In the genomic region with DNA sequence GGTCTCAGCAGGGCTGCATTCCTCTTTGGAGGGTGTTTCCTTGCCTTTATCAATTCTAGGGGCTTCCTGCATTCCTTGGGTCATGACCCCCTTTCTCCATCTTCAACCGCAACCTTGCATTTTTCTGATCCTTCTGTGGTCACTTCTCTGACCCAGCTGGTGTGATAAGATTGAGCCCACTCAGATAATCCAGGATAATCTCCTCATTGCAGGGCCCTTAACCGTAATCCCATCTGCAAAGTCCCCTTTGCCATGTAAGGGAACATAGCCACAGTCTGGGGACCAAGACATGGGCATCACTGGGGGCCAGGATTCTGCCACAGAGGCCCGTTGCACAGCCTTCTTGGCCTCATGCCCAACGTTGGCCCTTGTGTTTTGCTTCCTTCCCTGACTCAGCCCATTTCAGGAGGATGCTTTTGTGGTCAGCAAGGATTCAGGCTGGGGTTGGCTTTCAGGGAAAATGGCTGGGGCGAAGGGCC, we compare ENCODE assay signal across 17 cellular contexts. TPM values are rescaled to one million over a fixed set of nuclear protein-coding genes. Genes with fewer than 3 reads are reported as not detected.
DNase-seq lines count a peak whose midpoint lies in the region; ATAC-seq and TF ChIP-seq lines count a peak whose summit lies in the region.
"Had no signal": no experiment of that assay in that cellular context is flagged by ENCODE, and none has a peak within 500 bp of the region (broad histone marks: within the 10 kb centered on the region; RNA-seq: fewer than 3 reads in every experiment).

No MANE protein-coding gene starts in this region.

- CTCF ChIA-PET in naive thymus-derived CD4-positive, alpha-beta T cell (lab: Charles Lee): interaction anchor here (1.0 to 9.3 kb wide), 30 partner anchors 9 to 245 kb away, joined by 3 to 329 read pairs (median 7); partner anchors contain the start of genes IL10 and IL20

- DNase-seq in Daoy (ENCODE audit: low read depth) (peak; percentile 70), NCI-H82 (lab: John Stamatoyannopoulos, UW) (peak; percentile 73), choroid plexus epithelial cell (ENCODE audit: low read depth) (peak; percentile 56), left colon (no peak), NCI-H1694 treated with DMSO at 0.1 percent for 48 hours (lab: John Stamatoyannopoulos, UW) (no peak), NOMO-1 (lab: John Stamatoyannopoulos, UW; ENCODE audit: unreplicated experiment in 2 of 2) (no peak)
- no peak for DNase-seq in naive thymus-derived CD4-positive, alpha-beta T cell
- no peak for DNase-seq in stimulated activated CD4-positive, alpha-beta T cell treated with anti-CD3 and anti-CD28 coated beads, Interleukin-4, amount 100 ng/mL, for 4 hours
- DNase-seq: activated effector memory CD4-positive, alpha-beta T cell treated with Interleukin-2 at 50 U/mL for 16 hours; Calu3; lower lobe of right lung; NCI-H1417; NCI-H510A; T-helper 2 cell had no signal

- H3K36me3 Mint-ChIP-seq in naive thymus-derived CD4-positive, alpha-beta T cell: peaks cover 3 to 27% (median 9%) of the 10 kb centered on the region in 5 donors

- H3K4me3 Mint-ChIP-seq in naive thymus-derived CD4-positive, alpha-beta T cell: peak overlapping the region in 1 of 10 donors; percentile 7
- H3K4me3 Mint-ChIP-seq: brain had no signal

- H3K4me3 ChIP-seq in choroid plexus epithelial cell (ENCODE audit: low read depth, low read length): no peak overlapping the region
- H3K4me3 ChIP-seq in naive thymus-derived CD4-positive, alpha-beta T cell (ENCODE audit: low read length): no peak overlapping the region
- H3K4me3 ChIP-seq: lower lobe of right lung had no signal

- intact Hi-C loops in naive thymus-derived CD4-positive, alpha-beta T cell (cut with micrococcal nuclease): loop anchor here (2.0 to 5.0 kb wide), 2 partner anchors 31 to 342 kb away; no protein-coding TSS in a partner anchor
- intact Hi-C loops in left colon (cut with DNase I, micrococcal nuclease): loop anchor here in 1 of 2 donors (10.0 kb wide), 1 partner anchor 179 kb away; no protein-coding TSS in a partner anchor

- peaks cover 56 to 59% of the 10 kb centered on the region in 2 donors for H3K4me1 ChIP-seq in naive thymus-derived CD4-positive, alpha-beta T cell (ENCODE audit: control insufficient read depth in 2 of 2, insufficient read depth in 2 of 2, low read length in 2 of 2)

- H3K27ac Mint-ChIP-seq in naive thymus-derived CD4-positive, alpha-beta T cell: peak overlapping the region; percentile 73 to 95 (median 88)

- TF ChIP-seq CTCF in choroid plexus epithelial cell (conservative IDR thresholded peaks at IDR 0.05; ENCODE audit: low read depth, low read length): no peak

- peaks cover 0 to 26% (median 3%) of the 10 kb centered on the region in 3 experiments for H3K36me3 ChIP-seq in naive thymus-derived CD4-positive, alpha-beta T cell (ENCODE audit: control insufficient read depth in 2 of 3, insufficient read depth in 3 of 3, low read length in 3 of 3)

- H3K27me3 ChIP-seq in naive thymus-derived CD4-positive, alpha-beta T cell (ENCODE audit: control insufficient read depth in 2 of 2, insufficient read depth in 2 of 2, low read length in 2 of 2): no peaks in the 10 kb centered on the region

- POLR2A ChIA-PET in naive thymus-derived CD4-positive, alpha-beta T cell (lab: Charles Lee): interaction anchor here (1.0 to 10.0 kb wide), 19 partner anchors 10 to 247 kb away, joined by 3 to 148 read pairs (median 6); partner anchors contain the start of genes FCMR and IL24

- H3K9me3 ChIP-seq in naive thymus-derived CD4-positive, alpha-beta T cell (ENCODE audit: control insufficient read depth in 2 of 3, low read length in 3 of 3): no peaks in the 10 kb centered on the region
- H3K9me3 ChIP-seq: lower lobe of right lung had no signal

- no peak overlapping the region for H3K27ac ChIP-seq in naive thymus-derived CD4-positive, alpha-beta T cell (ENCODE audit: low read depth, low read length)
- H3K27ac ChIP-seq: epithelial cell of prostate, lower lobe of right lung had no signal

- H3K4me1 Mint-ChIP-seq in naive thymus-derived CD4-positive, alpha-beta T cell: peaks cover 48 to 67% (median 58%) of the 10 kb centered on the region in 7 donors

- no peak for ATAC-seq in naive thymus-derived CD4-positive, alpha-beta T cell
- no peak for ATAC-seq in left colon
- ATAC-seq: lower lobe of right lung had no signal

- no peaks in the 10 kb centered on the region for H3K9me3 Mint-ChIP-seq in naive thymus-derived CD4-positive, alpha-beta T cell
- H3K9me3 Mint-ChIP-seq: brain had no signal

- H3K27me3 Mint-ChIP-seq in naive thymus-derived CD4-positive, alpha-beta T cell: no peaks in the 10 kb centered on the region
- H3K27me3 Mint-ChIP-seq: brain had no signal

RNA-seq across cellular contexts. Expression of gene IL19, which starts 35.0 kb away (rescaled TPM):
- not detected in 2 replicates for total RNA-seq in Daoy (2014; rRNA removed; shearing (Covaris generic))
- total RNA-seq in naive thymus-derived CD4-positive, alpha-beta T cell: not detected
- polyA plus RNA-seq in naive thymus-derived CD4-positive, alpha-beta T cell: not detected
- not detected for total RNA-seq in left colon
- total RNA-seq: Calu3, lower lobe of right lung, skeletal muscle tissue had no signal

RNA-seq across cellular contexts. Expression of gene IL10, which starts 36.7 kb away (rescaled TPM):
- total RNA-seq in Daoy (2014; rRNA removed; shearing (Covaris generic)): not detected in 2 replicates
- total RNA-seq in naive thymus-derived CD4-positive, alpha-beta T cell: 1 to 10 TPM in 2 of 5 experiments, under 1 TPM in 2, not detected in 1; 0.19 to 2.7 (median 0.69) TPM
- polyA plus RNA-seq in naive thymus-derived CD4-positive, alpha-beta T cell: not detected
- 1 to 10 TPM; 1.1 to 1.5 TPM for total RNA-seq in left colon
- total RNA-seq: Calu3 had no signal

RNA-seq across cellular contexts. Expression of gene MAPKAPK2, which starts 50.9 kb away (rescaled TPM):
- 28.8 and 32.0 TPM in 2 replicates for total RNA-seq in Daoy (2014; rRNA removed; shearing (Covaris generic))
- 100 to 1,000 TPM in 1 of 5 experiments, 10 to 100 TPM in 4; 49.6 to 123 (median 80.5) TPM for total RNA-seq in naive thymus-derived CD4-positive, alpha-beta T cell
- polyA plus RNA-seq in naive thymus-derived CD4-positive, alpha-beta T cell: 1 to 10 TPM; 1.4 to 2.0 TPM
- 10 to 100 TPM; 62.5 to 80.8 TPM for total RNA-seq in left colon

Comparison
In these comparisons a context has a peak if more than half of its experiments do, and no peak if none do; other contexts are left out.
1. DNase-seq: peak in Daoy (single experiment), NCI-H82 (single experiment) and choroid plexus epithelial cell (single experiment); none in naive thymus-derived CD4-positive, alpha-beta T cell (0 of 9), left colon (0 of 2), NCI-H1694 treated with DMSO at 0.1 percent for 48 hours (single experiment), NOMO-1 (0 of 2) and stimulated activated CD4-positive, alpha-beta T cell treated with anti-CD3 and anti-CD28 coated beads, Interleukin-4, amount 100 ng/mL, for 4 hours (0 of 2).